ENCODE assay signal across 29 cellular contexts in genomic region chr4:99067617-99068016, GRCh38. TPM values are rescaled to one million over a fixed set of nuclear protein-coding genes. Genes with fewer than 3 reads are reported as not detected.
DNase-seq lines count a peak whose midpoint lies in the region; ATAC-seq, FAIRE-seq and TF ChIP-seq lines count a peak whose summit lies in the region.
"Had no signal": no experiment of that assay in that cellular context is flagged by ENCODE, and none has a peak within 500 bp of the region (broad histone marks: within the 10 kb centered on the region; RNA-seq: fewer than 3 reads in every experiment).

No MANE protein-coding gene starts in this region.

- H2AFZ ChIP-seq in HepG2 (ENCODE audit: low read length) = no peak overlapping the region
- H2AFZ ChIP-seq: GM23338 had no signal

- no peak for FAIRE-seq in HepG2 (lab: Jason Lieb, UNC)
- FAIRE-seq in small intestine (lab: Jason Lieb, UNC) = no peak
- FAIRE-seq: GM12878 had no signal

- 8% methylated on average over 1 of the region's 1 CpG for WGBS in HepG2 (ENCODE audit: low lambda C conversion rate)
- 40 to 66% (median 41%) methylated on average over 1 of the region's 1 CpG for WGBS in small intestine, 3 donors
- 16 to 17% methylated on average over 1 of the region's 1 CpG for WGBS in aorta, 2 donors

- CTCF ChIA-PET in activated CD4-positive, alpha-beta T cell treated with anti-CD3 and anti-CD28 coated beads, Interleukin-2, amount 10 ng/mL, durations not matched to agents 7 days and 5 days (lab: Charles Lee) = interaction anchor here (0.8 kb wide), 1 partner anchor 616 kb away, joined by 4 read pairs; no protein-coding TSS in a partner anchor
- CTCF ChIA-PET in HepG2 (lab: Yijun Ruan, JAX; ENCODE audit: low intra/inter-chr PET ratio, low total read pairs) = no interaction called here

- in situ Hi-C loops in HepG2 (cut with HindIII; ENCODE audit: extremely low pct_ligation_motif_present, low pct_unique_long_range_greater_than_20kb) = no loop called here

- no peaks in the 10 kb centered on the region for H3K79me2 ChIP-seq in HepG2 (ENCODE audit: insufficient read depth, low read length)

- H3K4me3 Mint-ChIP-seq in activated CD4-positive, alpha-beta T cell treated with anti-CD3 and anti-CD28 coated beads, Interleukin-2, amount 10 ng/mL, durations not matched to agents 24 days and 14 days = no peak overlapping the region
- H3K4me3 Mint-ChIP-seq in activated CD4-positive, alpha-beta T cell treated with anti-CD3 and anti-CD28 coated beads, Interleukin-2, amount 10 ng/mL, durations not matched to agents 7 days and 5 days = no peak overlapping the region
- H3K4me3 Mint-ChIP-seq: B cell; CD8-positive, alpha-beta T cell; GM23338; HFFc6 had no signal

- H3K27me3 ChIP-seq in HepG2 (ENCODE audit: control insufficient read depth in 1 of 2, insufficient read depth in 2 of 2, low read length in 2 of 2) (no peaks in the 10 kb centered on the region), small intestine (ENCODE audit: control insufficient read depth in 2 of 2, insufficient read depth in 2 of 2, low read length in 2 of 2) (no peaks in the 10 kb centered on the region), aorta (ENCODE audit: control insufficient read depth in 1 of 2, insufficient read depth in 2 of 2, low read length in 1 of 2) (no peaks in the 10 kb centered on the region)
- H3K27me3 ChIP-seq: MG63 had no signal

- H3K9me3 ChIP-seq in SK-N-MC (ENCODE audit: low read depth, low read length) = no peaks in the 10 kb centered on the region
- no peaks in the 10 kb centered on the region for H3K9me3 ChIP-seq in HepG2 (ENCODE audit: low read length)
- H3K9me3 ChIP-seq in small intestine (ENCODE audit: control insufficient read depth, low read depth) = no peaks in the 10 kb centered on the region
- H3K9me3 ChIP-seq in aorta (ENCODE audit: control insufficient read depth, low read length) = no peaks in the 10 kb centered on the region
- H3K9me3 ChIP-seq: HAP-1, MG63 had no signal

- TF ChIP-seq EP300 in HepG2 (IDR thresholded peaks at IDR 0.05; ENCODE audit: low read depth in 2 of 2, low read length in 2 of 2) (peak in 1 of 2 experiments; percentile 37; a peak in 1 of 4 replicates), HepG2 (CRISPR knock-in tag; IDR thresholded peaks at IDR 0.05; ENCODE audit: borderline replicate concordance) (no peak)

- H3K9me3 Mint-ChIP-seq in activated CD4-positive, alpha-beta T cell treated with anti-CD3 and anti-CD28 coated beads, Interleukin-2, amount 10 ng/mL, durations not matched to agents 24 days and 14 days = no peaks in the 10 kb centered on the region
- H3K9me3 Mint-ChIP-seq in activated CD4-positive, alpha-beta T cell treated with anti-CD3 and anti-CD28 coated beads, Interleukin-2, amount 10 ng/mL, durations not matched to agents 7 days and 5 days = no peaks in the 10 kb centered on the region
- H3K9me3 Mint-ChIP-seq: CD8-positive, alpha-beta T cell; GM23338; HFFc6 had no signal

- H3K9ac ChIP-seq in SK-N-MC (ENCODE audit: insufficient read length) (no peak overlapping the region), HepG2 (ENCODE audit: insufficient read depth, low read depth, low read length) (no peak overlapping the region)

- no peak for TF ChIP-seq CTCF in HepG2 (CRISPR knock-in tag; IDR thresholded peaks at IDR 0.05)

- TSS peak; percentile 6 for BruUV-seq in HepG2 (replicated peaks; lab: Mats Ljungman, UMichigan)

- H3K27ac ChIP-seq in SK-N-MC (peak overlapping the region; percentile 61), HepG2 (ENCODE audit: extremely low read length, insufficient read depth, low read length) (peak overlapping the region; percentile 48), small intestine (ENCODE audit: low read depth in 1 of 2, low read length in 1 of 2) (no peak overlapping the region), aorta (ENCODE audit: low read depth in 1 of 2, low read length in 2 of 2) (no peak overlapping the region)
- H3K27ac ChIP-seq: 22Rv1, C4-2B had no signal

- H3K4me2 ChIP-seq in HepG2 (ENCODE audit: low read depth, low read length) = no peak overlapping the region
- H3K4me2 ChIP-seq: GM23338 had no signal

- POLR2A ChIA-PET in activated CD4-positive, alpha-beta T cell treated with anti-CD3 and anti-CD28 coated beads, Interleukin-2, amount 10 ng/mL, durations not matched to agents 7 days and 5 days (lab: Charles Lee) = no interaction called here
- POLR2A ChIA-PET in HepG2 (lab: Yijun Ruan, JAX) = interaction anchor here (1.3 kb wide), 1 partner anchor 11 kb away, joined by 4 read pairs; no protein-coding TSS in a partner anchor

- H3K27ac Mint-ChIP-seq in activated CD4-positive, alpha-beta T cell treated with anti-CD3 and anti-CD28 coated beads, Interleukin-2, amount 10 ng/mL, durations not matched to agents 24 days and 14 days = peak overlapping the region; percentile 24
- H3K27ac Mint-ChIP-seq in activated CD4-positive, alpha-beta T cell treated with anti-CD3 and anti-CD28 coated beads, Interleukin-2, amount 10 ng/mL, durations not matched to agents 7 days and 5 days = no peak overlapping the region
- H3K27ac Mint-ChIP-seq: B cell; CD8-positive, alpha-beta T cell; GM23338; HFFc6 had no signal

- H3K4me1 Mint-ChIP-seq in activated CD4-positive, alpha-beta T cell treated with anti-CD3 and anti-CD28 coated beads, Interleukin-2, amount 10 ng/mL, durations not matched to agents 24 days and 14 days = peaks cover 2% of the 10 kb centered on the region
- no peaks in the 10 kb centered on the region for H3K4me1 Mint-ChIP-seq in activated CD4-positive, alpha-beta T cell treated with anti-CD3 and anti-CD28 coated beads, Interleukin-2, amount 10 ng/mL, durations not matched to agents 7 days and 5 days
- H3K4me1 Mint-ChIP-seq: B cell, GM23338 had no signal

- DNase-seq in activated CD4-positive, alpha-beta T cell treated with anti-CD3 and anti-CD28 coated beads, Interleukin-2, amount 10 ng/mL, durations not matched to agents 24 days and 14 days = no peak
- DNase-seq in activated CD4-positive, alpha-beta T cell treated with anti-CD3 and anti-CD28 coated beads, Interleukin-2, amount 10 ng/mL, durations not matched to agents 7 days and 5 days = no peak
- DNase-seq in SK-N-MC (ENCODE audit: low read depth, low spot score) (no peak), HepG2 (ENCODE audit: low spot score) (peak; percentile 53), small intestine (peak; percentile 27), NOMO-1 (lab: John Stamatoyannopoulos, UW; ENCODE audit: unreplicated experiment in 2 of 2) (no peak), aorta (no peak)
- DNase-seq: CD8-positive, alpha-beta T cell; DMS 273 treated with DMSO at 0.1 percent for 48 hours; DMS79; EL; GDM1; HFFc6; IMR-90; KG1; MG63; NCI-H1105 treated with DMSO at 0.1 percent for 48 hours; NCI-H146; NCI-H2029; NCI-H446; NCI-H524 treated with DMSO at 0.1 percent for 48 hours; NCI-H774; PC-3 had no signal

- H3K36me3 ChIP-seq in SK-N-MC (ENCODE audit: insufficient read depth, low read length) (peaks cover 62% of the 10 kb centered on the region), HepG2 (replicated peaks in 1 of 2; ENCODE audit: control insufficient read depth in 1 of 2, insufficient read depth in 2 of 2, low read length in 2 of 2) (peaks cover 0 to 18% of the 10 kb centered on the region in 2 experiments; a peak in 3 of 5 replicates), small intestine (ENCODE audit: control insufficient read depth in 2 of 2, insufficient read depth in 2 of 2, low read length in 2 of 2) (peaks cover 0 to 2% of the 10 kb centered on the region in 2 donors), aorta (ENCODE audit: control insufficient read depth in 1 of 2, insufficient read depth in 2 of 2, low read length in 1 of 2) (peaks cover 3 to 4% of the 10 kb centered on the region in 2 donors)

- H3K4me3 ChIP-seq in SK-N-MC (no peak overlapping the region), HepG2 (replicated peaks in 1 of 3; ENCODE audit: insufficient read depth in 1 of 3, low read depth in 2 of 3, low read length in 3 of 3) (no peak overlapping the region), small intestine (ENCODE audit: low read depth in 1 of 2, low read length in 2 of 2) (no peak overlapping the region), aorta (ENCODE audit: low read length in 2 of 2) (no peak overlapping the region)
- H3K4me3 ChIP-seq: GM12878, GM23338, HAP-1, MG63 had no signal

- peak; percentile 58 for ATAC-seq in HepG2
- ATAC-seq in aorta (ENCODE audit: low FRiP score) = no peak
- ATAC-seq: CD8-positive, alpha-beta T cell; GM12878; GM23338; PC-3 had no signal

- H3K4me1 ChIP-seq in HepG2 (ENCODE audit: insufficient read depth, low read length) = peaks cover 25% of the 10 kb centered on the region
- no peaks in the 10 kb centered on the region for H3K4me1 ChIP-seq in small intestine (ENCODE audit: control insufficient read depth in 2 of 2, insufficient read depth in 1 of 2, low read depth in 1 of 2, low read length in 1 of 2)
- H3K4me1 ChIP-seq in aorta (ENCODE audit: control insufficient read depth in 1 of 2, insufficient read depth in 2 of 2, low read length in 2 of 2) = peaks cover 0 to 2% of the 10 kb centered on the region in 2 donors
- H3K4me1 ChIP-seq: HAP-1 had no signal

- intact Hi-C loops in activated CD4-positive, alpha-beta T cell treated with anti-CD3 and anti-CD28 coated beads, Interleukin-2, amount 10 ng/mL, durations not matched to agents 24 days and 14 days (cut with micrococcal nuclease) = no loop called here
- intact Hi-C loops in HepG2 (cut with micrococcal nuclease; ENCODE audit: unreplicated experiment) = no loop called here
- intact Hi-C loops in aorta (cut with DNase I) = no loop called here

- peaks cover 45% of the 10 kb centered on the region for H3K36me3 Mint-ChIP-seq in activated CD4-positive, alpha-beta T cell treated with anti-CD3 and anti-CD28 coated beads, Interleukin-2, amount 10 ng/mL, durations not matched to agents 24 days and 14 days (ENCODE audit: low read depth)
- peaks cover 60% of the 10 kb centered on the region for H3K36me3 Mint-ChIP-seq in activated CD4-positive, alpha-beta T cell treated with anti-CD3 and anti-CD28 coated beads, Interleukin-2, amount 10 ng/mL, durations not matched to agents 7 days and 5 days (ENCODE audit: low read depth)

- H4K20me1 ChIP-seq in HepG2 (ENCODE audit: insufficient read depth, low read length) = no peaks in the 10 kb centered on the region

- H3K27me3 Mint-ChIP-seq in activated CD4-positive, alpha-beta T cell treated with anti-CD3 and anti-CD28 coated beads, Interleukin-2, amount 10 ng/mL, durations not matched to agents 24 days and 14 days = no peaks in the 10 kb centered on the region
- H3K27me3 Mint-ChIP-seq in activated CD4-positive, alpha-beta T cell treated with anti-CD3 and anti-CD28 coated beads, Interleukin-2, amount 10 ng/mL, durations not matched to agents 7 days and 5 days = no peaks in the 10 kb centered on the region
- H3K27me3 Mint-ChIP-seq: B cell had no signal

- no peak for TF ChIP-seq RAD21 in HepG2 (CRISPR knock-in tag; IDR thresholded peaks at IDR 0.05)

- no peak for TF ChIP-seq POLR2A in HepG2 (IDR thresholded peaks at IDR 0.05; ENCODE audit: insufficient read depth in 1 of 2, low read depth in 2 of 2, low read length in 2 of 2)

RNA-seq across cellular contexts. Expression of gene ADH5, which starts 21.0 kb away (rescaled TPM):
- 82.6 and 85.3 TPM in 2 replicates for total RNA-seq in activated CD4-positive, alpha-beta T cell treated with anti-CD3 and anti-CD28 coated beads, Interleukin-2, amount 10 ng/mL, durations not matched to agents 24 days and 14 days
- total RNA-seq in activated CD4-positive, alpha-beta T cell treated with anti-CD3 and anti-CD28 coated beads, Interleukin-2, amount 10 ng/mL, durations not matched to agents 7 days and 5 days = 100 to 1,000 TPM; 105 to 120 TPM
- total RNA-seq in HepG2 (2016; rRNA removed; fragmentation: Illumina TruSeq; extraction: Trizol) = 512 and 855 TPM in 2 replicates
- total RNA-seq in HepG2 (2016; cell fraction: cytosol; rRNA removed; fragmentation: Illumina TruSeq; extraction: Trizol; ENCODE audit: low read depth) = 80.2 and 94.4 TPM in 2 replicates
- 498 and 849 TPM in 2 replicates for total RNA-seq in HepG2 (2016; cell fraction: insoluble cytoplasmic fraction; rRNA removed; fragmentation: Illumina TruSeq; extraction: Trizol)
- 132 and 158 TPM in 2 replicates for total RNA-seq in HepG2 (2016; cell fraction: membrane; rRNA removed; fragmentation: Illumina TruSeq; extraction: Trizol)
- total RNA-seq in HepG2 (2016; cell fraction: nucleus; rRNA removed; fragmentation: Illumina TruSeq; extraction: Trizol) = 225 and 246 TPM in 2 replicates
- polyA plus RNA-seq in HepG2 (2011; rRNA removed) = 265 and 349 TPM in 2 replicates
- 173 and 271 TPM in 2 replicates for polyA plus RNA-seq in HepG2 (2011; cell fraction: cytosol; rRNA removed)
- 57.3 and 77.4 TPM in 2 replicates for polyA plus RNA-seq in HepG2 (2011; cell fraction: nucleus; rRNA removed)
- 387 and 400 TPM in 2 replicates for polyA plus RNA-seq in HepG2 (2012)
- polyA plus RNA-seq in HepG2 (2016; cell fraction: cytosol; fragmentation: Illumina TruSeq; extraction: Trizol; ENCODE audit: low read depth) = 85.2 and 90.0 TPM in 2 replicates
- polyA plus RNA-seq in HepG2 (2016; cell fraction: insoluble cytoplasmic fraction; fragmentation: Illumina TruSeq; extraction: Trizol; ENCODE audit: low read depth) = 704 and 752 TPM in 2 replicates
- 97.9 and 110 TPM in 2 replicates for polyA plus RNA-seq in HepG2 (2016; cell fraction: membrane; fragmentation: Illumina TruSeq; extraction: Trizol; ENCODE audit: low read depth)
- 246 and 258 TPM in 2 replicates for polyA plus RNA-seq in HepG2 (2016; cell fraction: nucleus; fragmentation: Illumina TruSeq; extraction: Trizol; ENCODE audit: insufficient read depth, low read depth)
- 86.8 and 216 TPM in 2 replicates for polyA minus RNA-seq in HepG2 (2011; rRNA and poly(A)+ RNA removed; ENCODE audit: low replicate concordance)
- polyA minus RNA-seq in HepG2 (2011; cell fraction: cytosol; rRNA and poly(A)+ RNA removed) = 133 and 142 TPM in 2 replicates
- polyA minus RNA-seq in HepG2 (2011; cell fraction: nucleus; rRNA and poly(A)+ RNA removed) = 142 and 207 TPM in 2 replicates
- polyA plus RNA-seq in small intestine = 100 to 1,000 TPM; 135 to 225 (median 169) TPM
- total RNA-seq in aorta = 100 to 1,000 TPM; 230 to 231 TPM
- 100 to 1,000 TPM; 219 to 268 TPM for polyA plus RNA-seq in aorta

Comparison
In these comparisons a context has a peak if more than half of its experiments do, and no peak if none do; other contexts are left out.
1. DNase-seq: peak in HepG2 (single experiment) and small intestine (single experiment); none in activated CD4-positive, alpha-beta T cell treated with anti-CD3 and anti-CD28 coated beads, Interleukin-2, amount 10 ng/mL, durations not matched to agents 24 days and 14 days (single experiment), activated CD4-positive, alpha-beta T cell treated with anti-CD3 and anti-CD28 coated beads, Interleukin-2, amount 10 ng/mL, durations not matched to agents 7 days and 5 days (single experiment), SK-N-MC (single experiment), NOMO-1 (0 of 2) and aorta (0 of 2).
2. H3K27ac ChIP-seq: peak in SK-N-MC (single experiment) and HepG2 (single experiment); none in small intestine (0 of 2) and aorta (0 of 2).